In genomic region chr4:129092636-129093172, GRCh38 we compare ENCODE assay signal across 8 cellular contexts. TPM values are rescaled to one million over a fixed set of nuclear protein-coding genes. Genes with fewer than 3 reads are reported as not detected.
DNase-seq lines count a peak whose midpoint lies in the region; ATAC-seq and TF ChIP-seq lines count a peak whose summit lies in the region.

No MANE protein-coding gene starts in this region.

- 1% methylated on average over 10 of the region's 10 CpGs for WGBS in esophagus, 2 donors

- H3K27me3 Mint-ChIP-seq in HFFc6 (ENCODE audit: insufficient read depth), result no peaks in the 10 kb centered on the region

- H3K79me2 ChIP-seq in osteoblast (ENCODE audit: insufficient read depth, low read length), result peaks cover 48% of the 10 kb centered on the region

- H3K9me3 Mint-ChIP-seq in HFFc6, result no peaks in the 10 kb centered on the region

- H4K20me1 ChIP-seq in osteoblast (ENCODE audit: insufficient read depth, low read length), result no peaks in the 10 kb centered on the region

- no peaks in the 10 kb centered on the region for H3K36me3 ChIP-seq in esophagus (ENCODE audit: control insufficient read depth in 2 of 2, insufficient read depth in 2 of 2, low read length in 1 of 2)
- H3K36me3 ChIP-seq in osteoblast (ENCODE audit: insufficient read depth, low read length), result no peaks in the 10 kb centered on the region

- no peaks in the 10 kb centered on the region for H3K27me3 ChIP-seq in esophagus (ENCODE audit: control insufficient read depth in 1 of 2, insufficient read depth in 2 of 2, low read length in 2 of 2)
- H3K27me3 ChIP-seq in osteoblast (ENCODE audit: insufficient read depth, low read length), result no peaks in the 10 kb centered on the region

- DNase-seq in COLO829 (ENCODE audit: low spot score), result peak; percentile 27
- peak; percentile 0 for DNase-seq in NCI-H524 treated with DMSO at 0.1 percent for 48 hours (lab: John Stamatoyannopoulos, UW)
- peak; percentile 37 for DNase-seq in osteoblast (ENCODE audit: insufficient read length, low spot score, missing footprints)
- no peak for DNase-seq in activated naive CD4-positive, alpha-beta T cell treated with anti-CD3 and anti-CD28 coated beads, Interleukin-2, amount 50 U/mL, for 16 hours
- DNase-seq in T-helper 9 cell, result no peak
- no peak for DNase-seq in HFFc6

- H3K27ac Mint-ChIP-seq in HFFc6, result no peak overlapping the region

- peak overlapping the region; percentile 84 to 90 for H3K4me3 ChIP-seq in esophagus (ENCODE audit: low read depth in 1 of 2, low read length in 2 of 2)
- peak overlapping the region; percentile 91 for H3K4me3 ChIP-seq in osteoblast (ENCODE audit: insufficient read depth, low read length)

- peaks cover 43% of the 10 kb centered on the region for H3K4me1 Mint-ChIP-seq in HFFc6 (ENCODE audit: low read depth)

- H3K27ac ChIP-seq in esophagus (ENCODE audit: low read depth in 2 of 2, low read length in 1 of 2) (peak overlapping the region; percentile 99), osteoblast (ENCODE audit: low read depth, low read length) (peak overlapping the region; percentile 95)

- peak overlapping the region; percentile 94 for H2AFZ ChIP-seq in osteoblast (ENCODE audit: low read length)

- no peaks in the 10 kb centered on the region for H3K4me1 ChIP-seq in esophagus (ENCODE audit: control insufficient read depth in 2 of 2, insufficient read depth in 2 of 2, low read length in 1 of 2)
- H3K4me1 ChIP-seq in osteoblast (ENCODE audit: insufficient read depth, low read length), result peaks cover 13% of the 10 kb centered on the region

- no peak overlapping the region for H3K4me3 Mint-ChIP-seq in HFFc6

- H3K4me2 ChIP-seq in osteoblast (ENCODE audit: insufficient read depth, low read length), result peak overlapping the region; percentile 94

- peaks cover 6% of the 10 kb centered on the region; the same call in 1 of the 2 replicates for H3K36me3 Mint-ChIP-seq in HFFc6 (ENCODE audit: low read depth)

- no peaks in the 10 kb centered on the region for H3K9me3 ChIP-seq in esophagus (ENCODE audit: control insufficient read depth in 2 of 2, insufficient read depth in 1 of 2, low read depth in 1 of 2, low read length in 1 of 2)
- no peaks in the 10 kb centered on the region for H3K9me3 ChIP-seq in osteoblast (ENCODE audit: low read depth, low read length)

- TF ChIP-seq CTCF in osteoblast (IDR thresholded peaks at IDR 0.05; ENCODE audit: extremely low read depth, low read depth, low read length) (no peak), HFFc6 (IDR thresholded peaks at IDR 0.05) (no peak)

- no peak for ATAC-seq in HG03378 (IDR thresholded peaks at IDR 0.05; ENCODE audit: unreplicated experiment)

RNA-seq across cellular contexts. Expression of gene SCLT1, which starts 0.6 kb away (rescaled TPM):
- polyA plus RNA-seq in esophagus, result 1 to 10 TPM; 3.3 to 4.3 TPM
- total RNA-seq in osteoblast, result 14.1 and 17.4 TPM in 2 replicates
- 10 to 100 TPM in 5 of 6 experiments, 1 to 10 TPM in 1; 8.3 to 13.5 (median 11.5) TPM for total RNA-seq in HFFc6 (2021; fragmentation: NEBNext Ultra II Directional; extraction: Animal tissue kit (Norgen Biotek cat#: 25700))

RNA-seq across cellular contexts. Expression of gene C4orf33, which starts 3.2 kb away (rescaled TPM):
- 10 to 100 TPM in 1 of 2 donors, 1 to 10 TPM in 1; 9.1 to 12.8 TPM for polyA plus RNA-seq in esophagus
- total RNA-seq in osteoblast, result 11.9 and 13.3 TPM in 2 replicates
- 10 to 100 TPM in 1 of 6 experiments, 1 to 10 TPM in 5; 7.6 to 10.3 (median 8.8) TPM for total RNA-seq in HFFc6 (2021; fragmentation: NEBNext Ultra II Directional; extraction: Animal tissue kit (Norgen Biotek cat#: 25700))

Comparison
In these comparisons a context has a peak if more than half of its experiments do, and no peak if none do; other contexts are left out.
1. DNase-seq: peak in COLO829 (single experiment), NCI-H524 treated with DMSO at 0.1 percent for 48 hours (single experiment) and osteoblast (single experiment); none in activated naive CD4-positive, alpha-beta T cell treated with anti-CD3 and anti-CD28 coated beads, Interleukin-2, amount 50 U/mL, for 16 hours (single experiment), T-helper 9 cell (single experiment) and HFFc6 (single experiment).